In genomic region chr18:27860701-27861107, GRCh38 we compare ENCODE assay signal across 11 cellular contexts.
DNase-seq lines count a peak whose midpoint lies in the region; ATAC-seq and TF ChIP-seq lines count a peak whose summit lies in the region.
"Had no signal": no experiment of that assay in that cellular context is flagged by ENCODE, and none has a peak within 500 bp of the region (broad histone marks: within the 10 kb centered on the region; RNA-seq: fewer than 3 reads in every experiment).

No MANE protein-coding gene starts in this region.

- no peak for TF ChIP-seq CTCF in brain microvascular endothelial cell (IDR thresholded peaks at IDR 0.05; ENCODE audit: low read depth, low read length, missing control alignments)
- TF ChIP-seq CTCF in osteoblast (IDR thresholded peaks at IDR 0.05; ENCODE audit: extremely low read depth, low read depth, low read length), result no peak

- H3K4me1 ChIP-seq in osteoblast (ENCODE audit: insufficient read depth, low read length), result no peaks in the 10 kb centered on the region

- no peak overlapping the region for H3K4me3 ChIP-seq in brain microvascular endothelial cell (ENCODE audit: low read depth, low read length)
- H3K4me3 ChIP-seq in osteoblast (ENCODE audit: insufficient read depth, low read length), result peak overlapping the region; percentile 32
- H3K4me3 ChIP-seq: K562 had no signal

- H3K4me2 ChIP-seq in osteoblast (ENCODE audit: insufficient read depth, low read length), result peak overlapping the region; percentile 69

- DNase-seq in DMS 273 (lab: John Stamatoyannopoulos, UW; ENCODE audit: unreplicated experiment) (peak; percentile 38), DMS 273 treated with DMSO at 0.1 percent for 48 hours (lab: John Stamatoyannopoulos, UW) (no peak), M059J (ENCODE audit: low read depth) (peak; percentile 64), brain microvascular endothelial cell (peak; percentile 22), osteoblast (ENCODE audit: insufficient read length, low spot score, missing footprints) (no peak)
- DNase-seq: SIG-M5 had no signal

- H3K27ac ChIP-seq in brain microvascular endothelial cell (no peak overlapping the region), osteoblast (ENCODE audit: low read depth, low read length) (no peak overlapping the region)
- H3K27ac ChIP-seq: 22Rv1 had no signal

- no peaks in the 10 kb centered on the region for H4K20me1 ChIP-seq in osteoblast (ENCODE audit: insufficient read depth, low read length)

- H3K36me3 ChIP-seq in brain microvascular endothelial cell (replicated peaks) (no peaks in the 10 kb centered on the region), osteoblast (ENCODE audit: insufficient read depth, low read length) (no peaks in the 10 kb centered on the region)

- ATAC-seq in GM18502 (IDR thresholded peaks at IDR 0.05; ENCODE audit: poor library complexity, unreplicated experiment) (no peak), HG02678 (IDR thresholded peaks at IDR 0.05; ENCODE audit: unreplicated experiment) (no peak), HG03095 (IDR thresholded peaks at IDR 0.05; ENCODE audit: unreplicated experiment) (no peak)
- ATAC-seq: K562 had no signal

- H3K9me3 ChIP-seq in osteoblast (ENCODE audit: low read depth, low read length), result no peaks in the 10 kb centered on the region

- in situ Hi-C loops in brain microvascular endothelial cell (cut with HindIII; ENCODE audit: low pct_ligation_motif_present, low sequenced_read_pairs), result no loop called here

- H3K79me2 ChIP-seq in osteoblast (ENCODE audit: insufficient read depth, low read length), result no peaks in the 10 kb centered on the region

- peak overlapping the region; percentile 84 for H2AFZ ChIP-seq in osteoblast (ENCODE audit: low read length)

- no peaks in the 10 kb centered on the region for H3K27me3 ChIP-seq in brain microvascular endothelial cell (replicated peaks)
- H3K27me3 ChIP-seq in osteoblast (ENCODE audit: insufficient read depth, low read length), result no peaks in the 10 kb centered on the region

Comparison
In these comparisons a context has a peak if more than half of its experiments do, and no peak if none do; other contexts are left out.
1. DNase-seq: peak in DMS 273 (single experiment), M059J (single experiment) and brain microvascular endothelial cell (single experiment); none in DMS 273 treated with DMSO at 0.1 percent for 48 hours (single experiment) and osteoblast (single experiment).